19 cellular contexts compared by ENCODE assay signal in the genomic region with DNA sequence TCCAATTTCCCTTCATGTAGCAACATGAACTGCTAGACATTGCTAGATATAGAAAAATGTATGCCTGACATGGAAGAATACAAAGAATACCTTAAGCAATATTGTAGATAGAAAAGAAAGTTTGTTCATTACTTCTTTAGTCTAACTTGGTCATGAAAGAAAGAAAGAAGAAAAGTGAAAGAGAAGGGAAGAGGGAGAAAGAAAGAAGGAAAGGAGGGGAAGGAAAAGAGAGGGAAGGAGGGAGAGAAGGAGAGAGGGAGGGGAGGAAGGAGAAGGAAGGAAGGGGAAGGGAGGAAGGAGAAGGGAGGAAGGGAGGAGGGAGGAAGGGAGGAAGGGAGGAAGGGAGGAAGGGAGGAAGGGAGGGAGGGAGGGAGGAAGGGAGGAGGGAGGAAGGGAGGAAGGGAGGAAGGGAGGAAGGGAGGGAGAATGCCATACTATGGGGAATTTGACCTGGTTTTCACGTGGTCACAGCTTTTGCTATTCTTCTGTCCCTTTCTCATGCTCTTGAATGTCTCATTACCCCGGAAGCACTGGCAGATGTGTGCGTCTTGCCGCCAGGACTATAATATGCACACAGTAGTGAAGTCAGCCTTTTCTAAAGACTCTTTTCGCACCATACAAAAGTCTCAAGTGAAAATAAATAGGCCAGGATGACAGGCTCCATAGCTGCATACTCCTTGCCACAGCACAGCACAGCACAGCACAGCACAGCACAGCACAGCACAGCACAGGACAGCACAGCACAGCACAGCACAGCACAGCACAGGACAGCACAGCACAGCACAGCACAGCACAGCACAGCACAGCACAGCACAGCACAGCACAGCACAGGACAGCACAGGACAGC.
DNase-seq lines count a peak whose midpoint lies in the region; ATAC-seq and TF ChIP-seq lines count a peak whose summit lies in the region.
"Had no signal": no experiment of that assay in that cellular context is flagged by ENCODE, and none has a peak within 500 bp of the region (broad histone marks: within the 10 kb centered on the region; RNA-seq: fewer than 3 reads in every experiment).

No MANE protein-coding gene starts in this region.

- H3K4me2 ChIP-seq in OCI-LY7 (ENCODE audit: low read length): no peak overlapping the region
- H3K4me2 ChIP-seq: SK-N-SH had no signal

- H3K9me3 ChIP-seq in CD8-positive, alpha-beta memory T cell (ENCODE audit: low read length): no peaks in the 10 kb centered on the region
- H3K9me3 ChIP-seq in OCI-LY7 (ENCODE audit: low read length): no peaks in the 10 kb centered on the region
- H3K9me3 ChIP-seq: HAP-1, SK-N-SH had no signal

- no TSS peak for BruUV-seq in OCI-LY7 (replicated peaks; lab: Mats Ljungman, UMichigan)

- H3K79me2 ChIP-seq in OCI-LY7 (ENCODE audit: insufficient read depth, low read depth, low read length): no peaks in the 10 kb centered on the region

- H3K4me1 ChIP-seq in CD8-positive, alpha-beta memory T cell (ENCODE audit: insufficient read depth, low read length): no peaks in the 10 kb centered on the region
- H3K4me1 ChIP-seq in OCI-LY7 (ENCODE audit: insufficient read depth, low read length, poor library complexity, severe bottlenecking): no peaks in the 10 kb centered on the region
- H3K4me1 ChIP-seq: HAP-1 had no signal

- no peak overlapping the region for H2AFZ ChIP-seq in OCI-LY7 (ENCODE audit: low read length)

- intact Hi-C loops in activated CD4-positive, alpha-beta memory T cell treated with anti-CD3 and anti-CD28 coated beads for 36 hours (cut with micrococcal nuclease): loop anchor here (10.0 kb wide), 1 partner anchor 153 kb away; no protein-coding TSS in a partner anchor
- intact Hi-C loops in OCI-LY7 (cut with micrococcal nuclease; ENCODE audit: unreplicated experiment): no loop called here

- POLR2A ChIA-PET in activated CD4-positive, alpha-beta memory T cell treated with anti-CD3 and anti-CD28 coated beads, Interleukin-2, amount 10 ng/mL, durations not matched to agents 7 days and 5 days (lab: Charles Lee): no interaction called here
- POLR2A ChIA-PET in activated CD4-positive, alpha-beta memory T cell treated with anti-CD3 and anti-CD28 coated beads for 36 hours (lab: Charles Lee): no interaction called here
- POLR2A ChIA-PET in CD8-positive, alpha-beta memory T cell (lab: Charles Lee): no interaction called here
- POLR2A ChIA-PET in OCI-LY7 (lab: Charles Lee): interaction anchor here (0.6 kb wide), 1 partner anchor 162 kb away, joined by 6 read pairs; no protein-coding TSS in a partner anchor

- TF ChIP-seq CTCF in nephron (IDR thresholded peaks at IDR 0.05; ENCODE audit: unreplicated experiment in 3 of 3) (no peak), OCI-LY7 (conservative IDR thresholded peaks at IDR 0.05; ENCODE audit: low read length) (no peak)

- no peak overlapping the region for H3K4me3 Mint-ChIP-seq in activated CD4-positive, alpha-beta memory T cell treated with anti-CD3 and anti-CD28 coated beads, Interleukin-2, amount 10 ng/mL, durations not matched to agents 7 days and 5 days
- H3K4me3 Mint-ChIP-seq in activated CD4-positive, alpha-beta memory T cell treated with anti-CD3 and anti-CD28 coated beads for 36 hours: no peak overlapping the region
- no peak overlapping the region for H3K4me3 Mint-ChIP-seq in CD8-positive, alpha-beta memory T cell
- H3K4me3 Mint-ChIP-seq in activated T-helper 17 cell treated with anti-CD3 and anti-CD28 coated beads, Interleukin-2, amount 50 U/mL, for 72 hours: no peak overlapping the region
- no peak overlapping the region for H3K4me3 Mint-ChIP-seq in nephron

- no peaks in the 10 kb centered on the region for H4K20me1 ChIP-seq in OCI-LY7 (ENCODE audit: insufficient read depth, low read length)

- peak overlapping the region; percentile 58 for H3K27ac Mint-ChIP-seq in activated CD4-positive, alpha-beta memory T cell treated with anti-CD3 and anti-CD28 coated beads, Interleukin-2, amount 10 ng/mL, durations not matched to agents 7 days and 5 days
- no peak overlapping the region for H3K27ac Mint-ChIP-seq in activated CD4-positive, alpha-beta memory T cell treated with anti-CD3 and anti-CD28 coated beads for 36 hours
- peak overlapping the region in 7 of 8 donors; percentile 7 to 88 (median 59) for H3K27ac Mint-ChIP-seq in CD8-positive, alpha-beta memory T cell
- H3K27ac Mint-ChIP-seq in activated T-helper 17 cell treated with anti-CD3 and anti-CD28 coated beads, Interleukin-2, amount 50 U/mL, for 72 hours: peak overlapping the region; percentile 42
- peak overlapping the region in 2 of 3 experiments; percentile 18 to 37 for H3K27ac Mint-ChIP-seq in nephron

- H3K27me3 Mint-ChIP-seq in activated CD4-positive, alpha-beta memory T cell treated with anti-CD3 and anti-CD28 coated beads, Interleukin-2, amount 10 ng/mL, durations not matched to agents 7 days and 5 days: no peaks in the 10 kb centered on the region
- no peaks in the 10 kb centered on the region for H3K27me3 Mint-ChIP-seq in activated CD4-positive, alpha-beta memory T cell treated with anti-CD3 and anti-CD28 coated beads for 36 hours
- H3K27me3 Mint-ChIP-seq in CD8-positive, alpha-beta memory T cell: no peaks in the 10 kb centered on the region
- no peaks in the 10 kb centered on the region for H3K27me3 Mint-ChIP-seq in activated T-helper 17 cell treated with anti-CD3 and anti-CD28 coated beads, Interleukin-2, amount 50 U/mL, for 72 hours
- H3K27me3 Mint-ChIP-seq in nephron (ENCODE audit: low read depth): no peaks in the 10 kb centered on the region

- H3K36me3 Mint-ChIP-seq in activated CD4-positive, alpha-beta memory T cell treated with anti-CD3 and anti-CD28 coated beads, Interleukin-2, amount 10 ng/mL, durations not matched to agents 7 days and 5 days (ENCODE audit: low read depth): peaks cover 18% of the 10 kb centered on the region
- peaks cover 22% of the 10 kb centered on the region for H3K36me3 Mint-ChIP-seq in activated CD4-positive, alpha-beta memory T cell treated with anti-CD3 and anti-CD28 coated beads for 36 hours
- peaks cover 0 to 60% (median 17%) of the 10 kb centered on the region in 3 donors for H3K36me3 Mint-ChIP-seq in CD8-positive, alpha-beta memory T cell
- H3K36me3 Mint-ChIP-seq in activated T-helper 17 cell treated with anti-CD3 and anti-CD28 coated beads, Interleukin-2, amount 50 U/mL, for 72 hours (ENCODE audit: low read depth): peaks cover 87% of the 10 kb centered on the region
- peaks cover 39% of the 10 kb centered on the region for H3K36me3 Mint-ChIP-seq in nephron (ENCODE audit: low read depth)

- H3K9me2 ChIP-seq in OCI-LY7 (ENCODE audit: insufficient read depth, low read length): no peaks in the 10 kb centered on the region
- H3K9me2 ChIP-seq: SK-N-SH had no signal

- H3K27me3 ChIP-seq in CD8-positive, alpha-beta memory T cell (ENCODE audit: insufficient read depth, low read length, poor library complexity, severe bottlenecking): no peaks in the 10 kb centered on the region

- DNase-seq in activated CD4-positive, alpha-beta memory T cell treated with anti-CD3 and anti-CD28 coated beads, Interleukin-2, amount 10 ng/mL, durations not matched to agents 7 days and 5 days: no peak
- no peak for DNase-seq in activated CD4-positive, alpha-beta memory T cell treated with anti-CD3 and anti-CD28 coated beads for 36 hours
- DNase-seq in CD8-positive, alpha-beta memory T cell: no peak
- DNase-seq in activated gamma-delta T cell (lab: John Stamatoyannopoulos, UW) (no peak), OCI-LY7 (ENCODE audit: low spot score) (no peak), midbrain (lab: John Stamatoyannopoulos, UW) (no peak)
- DNase-seq: activated CD8-positive, alpha-beta memory T cell treated with anti-CD3 and anti-CD28 coated beads, Interleukin-2, amount 50 U/mL, for 4 hours; C1 segment of cervical spinal cord; MM.1S; NCI-H1694; NCI-H226; NK-92 treated with Interleukin-12 subunit alpha and Interleukin-12 subunit beta, amount 100 ng/mL, for 24 hours; SK-N-SH; stimulated activated CD4-positive, alpha-beta T cell treated with anti-CD3 and anti-CD28 coated beads, Interleukin-12 subunit alpha, Interleukin-12 subunit beta, amount 100 ng/mL, for 4 hours; stimulated activated CD8-positive, alpha-beta memory T cell treated with anti-CD3 and anti-CD28 coated beads, Interleukin-4, amount 100 ng/mL, for 48 hours; substantia nigra had no signal

- H3K4me1 Mint-ChIP-seq in activated CD4-positive, alpha-beta memory T cell treated with anti-CD3 and anti-CD28 coated beads, Interleukin-2, amount 10 ng/mL, durations not matched to agents 7 days and 5 days: peaks cover 10% of the 10 kb centered on the region
- H3K4me1 Mint-ChIP-seq in activated CD4-positive, alpha-beta memory T cell treated with anti-CD3 and anti-CD28 coated beads for 36 hours (ENCODE audit: low read depth): peaks cover 3% of the 10 kb centered on the region
- H3K4me1 Mint-ChIP-seq in CD8-positive, alpha-beta memory T cell: peaks cover 11 to 19% (median 14%) of the 10 kb centered on the region in 3 donors
- H3K4me1 Mint-ChIP-seq in activated T-helper 17 cell treated with anti-CD3 and anti-CD28 coated beads, Interleukin-2, amount 50 U/mL, for 72 hours: peaks cover 4% of the 10 kb centered on the region
- H3K4me1 Mint-ChIP-seq in nephron: peaks cover 5% of the 10 kb centered on the region

- peaks cover 6% of the 10 kb centered on the region for H3K36me3 ChIP-seq in CD8-positive, alpha-beta memory T cell (ENCODE audit: insufficient read depth, low read length)
- H3K36me3 ChIP-seq in OCI-LY7 (ENCODE audit: insufficient read depth, low read length): peaks cover 67% of the 10 kb centered on the region

- no peak for ATAC-seq in activated T-helper 17 cell treated with anti-CD3 and anti-CD28 coated beads, Interleukin-2, amount 50 U/mL, for 72 hours (replicated peaks)

- CTCF ChIA-PET in activated CD4-positive, alpha-beta memory T cell treated with anti-CD3 and anti-CD28 coated beads, Interleukin-2, amount 10 ng/mL, durations not matched to agents 7 days and 5 days (lab: Charles Lee): no interaction called here
- CTCF ChIA-PET in activated CD4-positive, alpha-beta memory T cell treated with anti-CD3 and anti-CD28 coated beads for 36 hours (lab: Charles Lee): interaction anchor here (1.3 kb wide), 1 partner anchor 154 kb away, joined by 4 read pairs; no protein-coding TSS in a partner anchor
- CTCF ChIA-PET in CD8-positive, alpha-beta memory T cell (lab: Charles Lee): no interaction called here
- CTCF ChIA-PET in OCI-LY7 (lab: Charles Lee; ENCODE audit: unreplicated experiment): no interaction called here

- H3K9me3 Mint-ChIP-seq in activated CD4-positive, alpha-beta memory T cell treated with anti-CD3 and anti-CD28 coated beads, Interleukin-2, amount 10 ng/mL, durations not matched to agents 7 days and 5 days: no peaks in the 10 kb centered on the region
- no peaks in the 10 kb centered on the region for H3K9me3 Mint-ChIP-seq in activated CD4-positive, alpha-beta memory T cell treated with anti-CD3 and anti-CD28 coated beads for 36 hours
- H3K9me3 Mint-ChIP-seq in CD8-positive, alpha-beta memory T cell: no peaks in the 10 kb centered on the region
- no peaks in the 10 kb centered on the region for H3K9me3 Mint-ChIP-seq in activated T-helper 17 cell treated with anti-CD3 and anti-CD28 coated beads, Interleukin-2, amount 50 U/mL, for 72 hours
- H3K9me3 Mint-ChIP-seq in nephron: no peaks in the 10 kb centered on the region

- no peak overlapping the region for H3K4me3 ChIP-seq in CD8-positive, alpha-beta memory T cell (ENCODE audit: low read length)
- H3K4me3 ChIP-seq in OCI-LY7 (ENCODE audit: low read depth, low read length, poor library complexity, severe bottlenecking): no peak overlapping the region
- H3K4me3 ChIP-seq: HAP-1 had no signal

- H3K27ac ChIP-seq in CD8-positive, alpha-beta memory T cell (ENCODE audit: low read depth, low read length): no peak overlapping the region
- H3K27ac ChIP-seq in OCI-LY7 (ENCODE audit: low read depth, low read length, poor library complexity, severe bottlenecking): no peak overlapping the region
